ENCODE assay signal across 14 cellular contexts in the genomic region with DNA sequence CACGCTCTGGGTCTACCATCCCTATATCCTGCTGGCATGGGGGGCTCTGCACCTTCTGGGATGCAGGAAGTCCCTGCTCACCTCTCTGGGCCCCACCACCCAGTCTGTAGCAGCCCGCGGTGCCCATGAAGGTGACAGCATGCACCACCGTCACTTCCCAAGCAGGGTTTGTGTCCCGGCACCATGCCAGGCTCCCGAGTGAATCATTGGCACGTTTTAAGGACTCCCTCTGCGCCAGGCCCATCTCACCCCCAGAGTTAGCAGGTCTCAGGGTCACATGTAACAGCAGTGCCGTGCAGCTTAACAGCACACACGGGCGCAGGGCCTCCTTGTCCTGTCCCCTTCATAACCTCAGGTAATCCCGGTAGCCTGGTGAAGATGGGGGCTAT. TPM values are rescaled to one million over a fixed set of nuclear protein-coding genes. Genes with fewer than 3 reads are reported as not detected.
DNase-seq lines count a peak whose midpoint lies in the region; ATAC-seq, FAIRE-seq and TF ChIP-seq lines count a peak whose summit lies in the region.
"Had no signal": no experiment of that assay in that cellular context is flagged by ENCODE, and none has a peak within 500 bp of the region (broad histone marks: within the 10 kb centered on the region; RNA-seq: fewer than 3 reads in every experiment).

No MANE protein-coding gene starts in this region.

- H3F3A ChIP-seq in PC-3 (ENCODE audit: low read length, unreplicated experiment): no peaks in the 10 kb centered on the region

- H3K27me3 ChIP-seq in HepG2 (ENCODE audit: control insufficient read depth in 1 of 2, insufficient read depth in 2 of 2, low read length in 2 of 2): no peaks in the 10 kb centered on the region
- H3K27me3 ChIP-seq in right lobe of liver: no peaks in the 10 kb centered on the region
- no peaks in the 10 kb centered on the region for H3K27me3 ChIP-seq in neuronal stem cell (ENCODE audit: control insufficient read depth in 3 of 3, insufficient read depth in 3 of 3, low read depth in 1 of 3, low read length in 3 of 3)
- no peaks in the 10 kb centered on the region for H3K27me3 ChIP-seq in PC-3 (ENCODE audit: low read length)
- H3K27me3 ChIP-seq: BLaER1 had no signal

- no peak for TF ChIP-seq EP300 in HepG2 (IDR thresholded peaks at IDR 0.05; ENCODE audit: low read depth in 2 of 2, low read length in 2 of 2)
- no peak for TF ChIP-seq EP300 in HepG2 (CRISPR knock-in tag; IDR thresholded peaks at IDR 0.05; ENCODE audit: borderline replicate concordance)

- in situ Hi-C loops in HepG2 (cut with HindIII; ENCODE audit: extremely low pct_ligation_motif_present, low pct_unique_long_range_greater_than_20kb): no loop called here

- no peak for TF ChIP-seq RAD21 in HepG2 (CRISPR knock-in tag; IDR thresholded peaks at IDR 0.05)

- no peak overlapping the region for H3K23ac ChIP-seq in neuronal stem cell (ENCODE audit: low read depth, low read length, poor library complexity)

- ATAC-seq in HepG2: no peak
- ATAC-seq in right lobe of liver: no peak
- no peak for ATAC-seq in PC-3

- H2AFZ ChIP-seq in HepG2 (ENCODE audit: low read length): no peak overlapping the region
- no peak overlapping the region for H2AFZ ChIP-seq in neuronal stem cell (ENCODE audit: low read length)
- H2AFZ ChIP-seq in PC-3 (ENCODE audit: low read length): no peak overlapping the region

- H2BK15ac ChIP-seq in neuronal stem cell (ENCODE audit: low read length): no peak overlapping the region

- FAIRE-seq in HepG2 (lab: Jason Lieb, UNC): no peak

- H4K91ac ChIP-seq in neuronal stem cell (ENCODE audit: low read depth, low read length, poor library complexity): no peak overlapping the region

- no peak overlapping the region for H3K4ac ChIP-seq in neuronal stem cell (ENCODE audit: low read length)

- BruUV-seq in HepG2 (replicated peaks; lab: Mats Ljungman, UMichigan) (no TSS peak), PC-3 (replicated peaks; lab: Mats Ljungman, UMichigan) (no TSS peak)

- POLR2A ChIA-PET in HepG2 (lab: Yijun Ruan, JAX): no interaction called here
- POLR2A ChIA-PET in RWPE1 (lab: Yijun Ruan, JAX; ENCODE audit: low non-redundant PET): no interaction called here
- POLR2A ChIA-PET in PC-3 (lab: Charles Lee; ENCODE audit: unreplicated experiment): no interaction called here

- TF ChIP-seq CTCF in HepG2 (CRISPR knock-in tag; IDR thresholded peaks at IDR 0.05) (no peak), right lobe of liver (IDR thresholded peaks at IDR 0.05) (no peak), RWPE1 (conservative IDR thresholded peaks at IDR 0.05; ENCODE audit: low read depth) (no peak), PC-3 (conservative IDR thresholded peaks at IDR 0.05; ENCODE audit: low read depth, low read length) (no peak)

- no peaks in the 10 kb centered on the region for H3K79me2 ChIP-seq in HepG2 (ENCODE audit: insufficient read depth, low read length)
- H3K79me2 ChIP-seq in PC-3 (ENCODE audit: low read length): no peaks in the 10 kb centered on the region

- no peak overlapping the region for H3K9ac ChIP-seq in HepG2 (ENCODE audit: insufficient read depth, low read depth, low read length)
- H3K9ac ChIP-seq in neuronal stem cell (ENCODE audit: low read depth, low read length, poor library complexity): no peak overlapping the region
- no peak overlapping the region for H3K9ac ChIP-seq in PC-3 (ENCODE audit: low read length)
- H3K9ac ChIP-seq: BLaER1 had no signal

- H3K4me3 ChIP-seq in HepG2 (replicated peaks in 1 of 3; ENCODE audit: insufficient read depth in 1 of 3, low read depth in 2 of 3, low read length in 3 of 3): no peak overlapping the region
- H3K4me3 ChIP-seq in right lobe of liver: no peak overlapping the region
- H3K4me3 ChIP-seq in neuronal stem cell (ENCODE audit: low read length in 2 of 2): peak overlapping the region in 1 of 2 donors; percentile 11
- no peak overlapping the region for H3K4me3 ChIP-seq in PC-3 (ENCODE audit: low read length)
- H3K4me3 ChIP-seq: BLaER1 had no signal

- no peak overlapping the region for H3K27ac ChIP-seq in HepG2 (ENCODE audit: extremely low read length, insufficient read depth, low read length)
- no peak overlapping the region for H3K27ac ChIP-seq in right lobe of liver
- peak overlapping the region; percentile 35 for H3K27ac ChIP-seq in RWPE1
- no peak overlapping the region for H3K27ac ChIP-seq in neuronal stem cell (replicated peaks; ENCODE audit: low read length)
- no peak overlapping the region for H3K27ac ChIP-seq in PC-3 (ENCODE audit: low read length)
- H3K27ac ChIP-seq: BLaER1 had no signal

- no peak overlapping the region for H4K8ac ChIP-seq in neuronal stem cell (ENCODE audit: low read depth, low read length)

- H2AK5ac ChIP-seq in neuronal stem cell (ENCODE audit: low read depth, low read length): no peak overlapping the region

- CTCF ChIA-PET in HepG2 (lab: Yijun Ruan, JAX; ENCODE audit: low intra/inter-chr PET ratio, low total read pairs) (interaction anchor here (1.2 kb wide), 1 partner anchor 65 kb away, joined by 6 read pairs; the partner anchor contains the start of gene PSMD9), RWPE1 (lab: Yijun Ruan, JAX) (interaction anchor here (2.6 kb wide), 1 partner anchor 12 kb away, joined by 13 read pairs; no protein-coding TSS in a partner anchor), PC-3 (lab: Charles Lee) (no interaction called here)

- H2BK5ac ChIP-seq in neuronal stem cell (ENCODE audit: low read length): peak overlapping the region; percentile 2

- no peak for DNase-seq in HepG2 (ENCODE audit: low spot score)
- no peak for DNase-seq in right lobe of liver
- no peak for DNase-seq in RWPE1 (ENCODE audit: low spot score)
- no peak for DNase-seq in neuronal stem cell (ENCODE audit: low spot score)
- DNase-seq in EL: no peak
- no peak for DNase-seq in anterior cingulate cortex (lab: John Stamatoyannopoulos, UW)
- DNase-seq in PC-3: no peak
- DNase-seq: 8988T, COR-L47, GDM1, GOT3 had no signal

- no CpG with 5 or more reads among the region's 12 CpGs for WGBS in HepG2 (ENCODE audit: low lambda C conversion rate)
- no CpG with 5 or more reads among the region's 12 CpGs for WGBS in right lobe of liver (ENCODE audit: insufficient coverage, low coverage, low lambda C conversion rate, missing lambda C conversion rate)
- WGBS in neuronal stem cell (ENCODE audit: extremely low coverage in 2 of 2, insufficient read length in 2 of 2, insufficient replicate concordance in 1 of 2), 2 donors: no CpG with 5 or more reads among the region's 12 CpGs

- H2BK120ac ChIP-seq in neuronal stem cell (ENCODE audit: low read depth, low read length): no peak overlapping the region

- H2BK12ac ChIP-seq in neuronal stem cell (ENCODE audit: low read length): no peak overlapping the region

- peaks cover 6% of the 10 kb centered on the region for H3K79me1 ChIP-seq in neuronal stem cell (ENCODE audit: low read depth, low read length)

- H4K20me1 ChIP-seq in HepG2 (ENCODE audit: insufficient read depth, low read length): no peaks in the 10 kb centered on the region
- H4K20me1 ChIP-seq in PC-3 (ENCODE audit: low read length): no peaks in the 10 kb centered on the region

- H3K14ac ChIP-seq in neuronal stem cell (ENCODE audit: low read length): no peak overlapping the region

- intact Hi-C loops in HepG2 (cut with micrococcal nuclease; ENCODE audit: unreplicated experiment) (no loop called here), right lobe of liver (cut with DNase I) (no loop called here), PC-3 (cut with micrococcal nuclease) (no loop called here)

- peaks cover 26 to 47% of the 10 kb centered on the region in 2 experiments for H3K36me3 ChIP-seq in HepG2 (replicated peaks in 1 of 2; ENCODE audit: control insufficient read depth in 1 of 2, insufficient read depth in 2 of 2, low read length in 2 of 2)
- peaks cover 7 to 82% (median 49%) of the 10 kb centered on the region in 4 donors for H3K36me3 ChIP-seq in right lobe of liver
- peaks cover 51 to 93% of the 10 kb centered on the region in 2 donors for H3K36me3 ChIP-seq in neuronal stem cell (replicated peaks in 1 of 2; ENCODE audit: control insufficient read depth in 2 of 2, insufficient read depth in 2 of 2, low read length in 2 of 2)
- peaks cover 44% of the 10 kb centered on the region for H3K36me3 ChIP-seq in PC-3 (ENCODE audit: low read depth, low read length)

- H3K4me2 ChIP-seq in HepG2 (ENCODE audit: low read depth, low read length): no peak overlapping the region
- H3K4me2 ChIP-seq in neuronal stem cell (ENCODE audit: insufficient read depth, low read length, poor library complexity, severe bottlenecking): no peak overlapping the region
- H3K4me2 ChIP-seq in PC-3 (ENCODE audit: low read length): no peak overlapping the region
- H3K4me2 ChIP-seq: BLaER1 had no signal

- H3K4me1 ChIP-seq in HepG2 (ENCODE audit: insufficient read depth, low read length): no peaks in the 10 kb centered on the region
- no peaks in the 10 kb centered on the region for H3K4me1 ChIP-seq in right lobe of liver
- H3K4me1 ChIP-seq in neuronal stem cell (ENCODE audit: control insufficient read depth in 2 of 2, insufficient read depth in 1 of 2, low read depth in 1 of 2, low read length in 2 of 2): no peaks in the 10 kb centered on the region
- no peaks in the 10 kb centered on the region for H3K4me1 ChIP-seq in PC-3 (ENCODE audit: insufficient read depth, low read length)

- no peaks in the 10 kb centered on the region for H3K9me3 ChIP-seq in HepG2 (ENCODE audit: low read length)
- H3K9me3 ChIP-seq in right lobe of liver: no peaks in the 10 kb centered on the region
- no peaks in the 10 kb centered on the region for H3K9me3 ChIP-seq in neuronal stem cell (replicated peaks in 1 of 2; ENCODE audit: control insufficient read depth in 2 of 2, insufficient read depth in 1 of 2, low read depth in 1 of 2, low read length in 2 of 2)
- no peaks in the 10 kb centered on the region for H3K9me3 ChIP-seq in PC-3 (ENCODE audit: low read length)
- H3K9me3 ChIP-seq: BLaER1 had no signal

- TF ChIP-seq POLR2A in HepG2 (IDR thresholded peaks at IDR 0.05; ENCODE audit: insufficient read depth in 1 of 2, low read depth in 2 of 2, low read length in 2 of 2) (no peak), right lobe of liver (IDR thresholded peaks at IDR 0.05) (no peak)

- no peak overlapping the region for H3K18ac ChIP-seq in neuronal stem cell (ENCODE audit: low read length)

- no peaks in the 10 kb centered on the region for H3K9me2 ChIP-seq in PC-3 (replicated peaks; ENCODE audit: low read length)

RNA-seq across cellular contexts. Expression of gene SETD1B, which starts 19.9 kb away (rescaled TPM):
- 1.4 and 1.8 TPM in 2 replicates for total RNA-seq in HepG2 (2016; rRNA removed; fragmentation: Illumina TruSeq; extraction: Trizol)
- total RNA-seq in HepG2 (2016; cell fraction: cytosol; rRNA removed; fragmentation: Illumina TruSeq; extraction: Trizol; ENCODE audit: low read depth): 0.40 and 0.44 TPM in 2 replicates
- total RNA-seq in HepG2 (2016; cell fraction: insoluble cytoplasmic fraction; rRNA removed; fragmentation: Illumina TruSeq; extraction: Trizol): 1.3 TPM in 2 replicates
- total RNA-seq in HepG2 (2016; cell fraction: membrane; rRNA removed; fragmentation: Illumina TruSeq; extraction: Trizol): 1.3 and 1.4 TPM in 2 replicates
- total RNA-seq in HepG2 (2016; cell fraction: nucleus; rRNA removed; fragmentation: Illumina TruSeq; extraction: Trizol): 2.7 and 3.3 TPM in 2 replicates
- 1.1 and 1.3 TPM in 2 replicates for polyA plus RNA-seq in HepG2 (2011; rRNA removed)
- polyA plus RNA-seq in HepG2 (2011; cell fraction: cytosol; rRNA removed): 0.43 and 0.51 TPM in 2 replicates
- 9.3 TPM in 2 replicates for polyA plus RNA-seq in HepG2 (2011; cell fraction: nucleus; rRNA removed)
- 4.2 and 6.2 TPM in 2 replicates for polyA plus RNA-seq in HepG2 (2012)
- 0.32 and 0.34 TPM in 2 replicates for polyA plus RNA-seq in HepG2 (2016; cell fraction: cytosol; fragmentation: Illumina TruSeq; extraction: Trizol; ENCODE audit: low read depth)
- 2.6 and 3.8 TPM in 2 replicates for polyA plus RNA-seq in HepG2 (2016; cell fraction: insoluble cytoplasmic fraction; fragmentation: Illumina TruSeq; extraction: Trizol; ENCODE audit: low read depth)
- 0.70 and 0.76 TPM in 2 replicates for polyA plus RNA-seq in HepG2 (2016; cell fraction: membrane; fragmentation: Illumina TruSeq; extraction: Trizol; ENCODE audit: low read depth)
- polyA plus RNA-seq in HepG2 (2016; cell fraction: nucleus; fragmentation: Illumina TruSeq; extraction: Trizol; ENCODE audit: insufficient read depth, low read depth): 16.0 and 18.9 TPM in 2 replicates
- polyA minus RNA-seq in HepG2 (2011; rRNA and poly(A)+ RNA removed; ENCODE audit: low replicate concordance): 2.1 and 4.2 TPM in 2 replicates
- 1.8 and 2.5 TPM in 2 replicates for polyA minus RNA-seq in HepG2 (2011; cell fraction: cytosol; rRNA and poly(A)+ RNA removed)
- 3.6 and 4.4 TPM in 2 replicates for polyA minus RNA-seq in HepG2 (2011; cell fraction: nucleus; rRNA and poly(A)+ RNA removed)
- 10 to 100 TPM in 3 of 6 experiments, 1 to 10 TPM in 3; 3.7 to 20.0 (median 9.3) TPM for total RNA-seq in right lobe of liver
- polyA plus RNA-seq in neuronal stem cell (2013, experiment 1 of 2): 6.1 TPM
- polyA plus RNA-seq in neuronal stem cell (2013, experiment 2 of 2): 6.2 TPM
- 7.5 and 13.0 TPM in 2 replicates for total RNA-seq in PC-3 (2014; rRNA removed)

RNA-seq across cellular contexts. Expression of gene RHOF, which starts 30.2 kb away (rescaled TPM):
- total RNA-seq in HepG2 (2016; rRNA removed; fragmentation: Illumina TruSeq; extraction: Trizol): 11.0 and 14.6 TPM in 2 replicates
- 10.8 and 12.5 TPM in 2 replicates for total RNA-seq in HepG2 (2016; cell fraction: cytosol; rRNA removed; fragmentation: Illumina TruSeq; extraction: Trizol; ENCODE audit: low read depth)
- total RNA-seq in HepG2 (2016; cell fraction: insoluble cytoplasmic fraction; rRNA removed; fragmentation: Illumina TruSeq; extraction: Trizol): 9.8 and 14.8 TPM in 2 replicates
- 18.2 and 24.9 TPM in 2 replicates for total RNA-seq in HepG2 (2016; cell fraction: membrane; rRNA removed; fragmentation: Illumina TruSeq; extraction: Trizol)
- total RNA-seq in HepG2 (2016; cell fraction: nucleus; rRNA removed; fragmentation: Illumina TruSeq; extraction: Trizol): 14.1 and 17.3 TPM in 2 replicates
- 31.3 and 32.2 TPM in 2 replicates for polyA plus RNA-seq in HepG2 (2011; rRNA removed)
- polyA plus RNA-seq in HepG2 (2011; cell fraction: cytosol; rRNA removed): 28.4 and 38.7 TPM in 2 replicates
- 37.5 and 40.2 TPM in 2 replicates for polyA plus RNA-seq in HepG2 (2011; cell fraction: nucleus; rRNA removed)
- 10.8 and 12.9 TPM in 2 replicates for polyA plus RNA-seq in HepG2 (2012)
- polyA plus RNA-seq in HepG2 (2016; cell fraction: cytosol; fragmentation: Illumina TruSeq; extraction: Trizol; ENCODE audit: low read depth): 19.8 and 23.7 TPM in 2 replicates
- 19.7 and 25.0 TPM in 2 replicates for polyA plus RNA-seq in HepG2 (2016; cell fraction: insoluble cytoplasmic fraction; fragmentation: Illumina TruSeq; extraction: Trizol; ENCODE audit: low read depth)
- polyA plus RNA-seq in HepG2 (2016; cell fraction: membrane; fragmentation: Illumina TruSeq; extraction: Trizol; ENCODE audit: low read depth): 27.0 and 27.4 TPM in 2 replicates
- 24.9 and 31.1 TPM in 2 replicates for polyA plus RNA-seq in HepG2 (2016; cell fraction: nucleus; fragmentation: Illumina TruSeq; extraction: Trizol; ENCODE audit: insufficient read depth, low read depth)
- 46.1 and 174 TPM in 2 replicates for polyA minus RNA-seq in HepG2 (2011; rRNA and poly(A)+ RNA removed; ENCODE audit: low replicate concordance)
- polyA minus RNA-seq in HepG2 (2011; cell fraction: cytosol; rRNA and poly(A)+ RNA removed): 32.2 and 38.9 TPM in 2 replicates
- polyA minus RNA-seq in HepG2 (2011; cell fraction: nucleus; rRNA and poly(A)+ RNA removed): 32.4 and 35.6 TPM in 2 replicates
- total RNA-seq in right lobe of liver: 10 to 100 TPM in 2 of 6 experiments, 1 to 10 TPM in 4; 3.7 to 16.2 (median 5.0) TPM
- polyA plus RNA-seq in neuronal stem cell (2013, experiment 1 of 2): 16.5 TPM
- polyA plus RNA-seq in neuronal stem cell (2013, experiment 2 of 2): 15.5 TPM
- 232 TPM in 2 replicates for total RNA-seq in PC-3 (2014; rRNA removed)

RNA-seq across cellular contexts. Expression of gene HPD, which starts 34.9 kb away (rescaled TPM):
- total RNA-seq in HepG2 (2016; rRNA removed; fragmentation: Illumina TruSeq; extraction: Trizol) (120 and 138 TPM in 2 replicates), right lobe of liver (1,000 to 10,000 TPM in 4 of 6 experiments, 100 to 1,000 TPM in 2; 649 to 1,803 (median 1,080) TPM), PC-3 (2014; rRNA removed) (not detected in 2 replicates)
- total RNA-seq in HepG2 (2016; cell fraction: cytosol; rRNA removed; fragmentation: Illumina TruSeq; extraction: Trizol; ENCODE audit: low read depth): 101 and 114 TPM in 2 replicates
- total RNA-seq in HepG2 (2016; cell fraction: insoluble cytoplasmic fraction; rRNA removed; fragmentation: Illumina TruSeq; extraction: Trizol): 120 and 121 TPM in 2 replicates
- total RNA-seq in HepG2 (2016; cell fraction: membrane; rRNA removed; fragmentation: Illumina TruSeq; extraction: Trizol): 212 and 224 TPM in 2 replicates
- 62.9 and 70.7 TPM in 2 replicates for total RNA-seq in HepG2 (2016; cell fraction: nucleus; rRNA removed; fragmentation: Illumina TruSeq; extraction: Trizol)
- polyA plus RNA-seq in HepG2 (2011; rRNA removed): 195 and 197 TPM in 2 replicates
- 257 and 265 TPM in 2 replicates for polyA plus RNA-seq in HepG2 (2011; cell fraction: cytosol; rRNA removed)
- polyA plus RNA-seq in HepG2 (2011; cell fraction: nucleus; rRNA removed): 119 and 130 TPM in 2 replicates
- 157 and 186 TPM in 2 replicates for polyA plus RNA-seq in HepG2 (2012)
- polyA plus RNA-seq in HepG2 (2016; cell fraction: cytosol; fragmentation: Illumina TruSeq; extraction: Trizol; ENCODE audit: low read depth): 191 and 212 TPM in 2 replicates
- polyA plus RNA-seq in HepG2 (2016; cell fraction: insoluble cytoplasmic fraction; fragmentation: Illumina TruSeq; extraction: Trizol; ENCODE audit: low read depth): 130 and 165 TPM in 2 replicates
- polyA plus RNA-seq in HepG2 (2016; cell fraction: membrane; fragmentation: Illumina TruSeq; extraction: Trizol; ENCODE audit: low read depth): 312 and 339 TPM in 2 replicates
- polyA plus RNA-seq in HepG2 (2016; cell fraction: nucleus; fragmentation: Illumina TruSeq; extraction: Trizol; ENCODE audit: insufficient read depth, low read depth): 122 and 126 TPM in 2 replicates
- 5.0 and 114 TPM in 2 replicates for polyA minus RNA-seq in HepG2 (2011; rRNA and poly(A)+ RNA removed; ENCODE audit: low replicate concordance)
- 74.4 and 100 TPM in 2 replicates for polyA minus RNA-seq in HepG2 (2011; cell fraction: cytosol; rRNA and poly(A)+ RNA removed)
- polyA minus RNA-seq in HepG2 (2011; cell fraction: nucleus; rRNA and poly(A)+ RNA removed): 56.0 and 68.5 TPM in 2 replicates
- 0.13 TPM for polyA plus RNA-seq in neuronal stem cell (2013, experiment 1 of 2)
- 0.18 TPM for polyA plus RNA-seq in neuronal stem cell (2013, experiment 2 of 2)
- total RNA-seq: A673; CD8-positive, alpha-beta memory T cell had no signal
- polyA plus RNA-seq: CD8-positive, alpha-beta memory T cell had no signal

Comparison
In these comparisons a context has a peak if more than half of its experiments do, and no peak if none do; other contexts are left out.
1. RNA of gene HPD, which starts 34.9 kb away (total RNA-seq): 649 to 1,803 TPM in right lobe of liver and 62.9 to 224 TPM in HepG2; not detected in PC-3; every median in the first group is over 10 times any median in the second.